In the genomic region with DNA sequence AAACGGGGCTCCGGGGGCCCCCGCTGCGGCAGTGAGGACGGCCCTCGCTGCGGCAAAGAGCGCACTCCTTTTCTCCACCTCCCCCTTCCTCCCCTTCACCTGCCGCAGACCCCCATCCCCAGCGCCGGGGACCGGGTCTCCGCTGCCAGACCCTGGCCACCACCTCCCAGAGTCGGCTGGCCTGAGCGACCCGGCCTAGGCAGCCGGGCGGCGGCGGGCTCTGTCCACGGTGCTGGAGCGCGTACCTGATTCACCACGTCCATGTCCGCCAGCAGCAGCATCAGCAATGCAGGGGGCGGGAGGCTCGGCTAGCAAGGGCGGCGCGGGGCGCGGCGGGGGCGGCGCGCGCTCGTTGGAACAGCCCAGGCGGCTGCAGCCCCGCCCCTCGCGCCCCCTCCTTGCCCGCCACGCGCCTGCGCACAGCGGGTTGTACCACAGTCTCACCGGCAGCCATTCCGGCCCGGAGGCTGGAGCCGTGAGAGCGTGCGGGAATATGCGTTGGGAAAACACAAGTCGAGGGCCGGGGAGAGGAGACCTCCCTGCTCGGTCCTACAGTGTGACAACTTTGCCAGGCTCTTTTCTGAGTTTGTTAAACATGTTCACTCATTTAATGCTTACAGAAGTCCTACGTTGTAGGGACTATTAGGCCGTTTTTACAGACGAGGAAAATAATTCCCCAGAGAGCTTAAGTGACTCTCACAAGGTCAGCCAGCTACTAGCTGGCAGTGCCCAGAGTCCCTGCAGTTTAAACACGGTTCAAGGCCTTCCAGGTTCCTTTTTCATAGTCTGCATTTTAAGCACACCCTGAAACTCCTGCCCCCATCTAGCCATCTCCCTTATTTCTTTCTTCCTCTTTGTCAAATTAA, we compare ENCODE assay signal across 8 cellular contexts. TPM values are rescaled to one million over a fixed set of nuclear protein-coding genes. Genes with fewer than 3 reads are reported as not detected.
DNase-seq lines count a peak whose midpoint lies in the region; ATAC-seq and TF ChIP-seq lines count a peak whose summit lies in the region.

SYP (minus strand) TSS at position 288 of the 866 bp plus-strand sequence; CDS start at position 281, 7 bp downstream.

- no peak within 1 kb of the TSS for H3K4me3 Mint-ChIP-seq in endodermal cell

- ATAC-seq in GM19455 (IDR thresholded peaks at IDR 0.05; ENCODE audit: unreplicated experiment), result peak; percentile 98

- H3K27ac ChIP-seq in HL-60 (replicated peaks), result no peak within 1 kb of the TSS
- no peak within 1 kb of the TSS for H3K27ac ChIP-seq in endodermal cell (ENCODE audit: low read depth, low read length)

- H3K36me3 ChIP-seq in endodermal cell (ENCODE audit: control insufficient read depth, insufficient read depth, low read length), result no peaks in the 10 kb centered on the region

- peaks cover 17% of the 10 kb centered on the region for H3K27me3 Mint-ChIP-seq in endodermal cell (ENCODE audit: insufficient read depth)

- 4 to 22% methylated on average over 1 to 60 of the region's 61 CpGs for WGBS in endodermal cell (ENCODE audit: insufficient coverage in 1 of 2, insufficient read length in 1 of 2), 2 experiments

- no peak within 1 kb of the TSS for H3K9ac ChIP-seq in endodermal cell (ENCODE audit: extremely low read depth, low read length, poor library complexity, severe bottlenecking)

- peaks cover 6% of the 10 kb centered on the region for H3K4me1 Mint-ChIP-seq in endodermal cell

- H3K9me3 Mint-ChIP-seq in endodermal cell, result peaks cover 59% of the 10 kb centered on the region

- H3K27me3 ChIP-seq in HL-60 (ENCODE audit: insufficient read depth, poor library complexity, severe bottlenecking) (no peaks in the 10 kb centered on the region), endodermal cell (ENCODE audit: control insufficient read depth, insufficient read depth, low read length, poor library complexity, severe bottlenecking) (peaks cover 22% of the 10 kb centered on the region), mononuclear cell (ENCODE audit: insufficient read depth, low read length) (no peaks in the 10 kb centered on the region)

- TF ChIP-seq CTCF in HL-60 (IDR thresholded peaks at IDR 0.05; ENCODE audit: insufficient read depth, low read length), result no peak
- TF ChIP-seq CTCF in endodermal cell (conservative IDR thresholded peaks at IDR 0.05), result no peak

- H3K27ac Mint-ChIP-seq in endodermal cell, result no peak within 1 kb of the TSS

- no peaks in the 10 kb centered on the region for H3K9me3 ChIP-seq in endodermal cell (ENCODE audit: control insufficient read depth, low read length)
- no peaks in the 10 kb centered on the region for H3K9me3 ChIP-seq in mononuclear cell (ENCODE audit: low read depth, low read length)

- DNase-seq in COLO668 (lab: John Stamatoyannopoulos, UW; ENCODE audit: unreplicated experiment), result peak; percentile 91
- DNase-seq in HL-60 (ENCODE audit: low read depth in 1 of 2, low spot score in 1 of 2), result peak in 1 of 2 experiments; percentile 76
- DNase-seq in NOMO-1 treated with DMSO at 0.1 percent for 48 hours (lab: John Stamatoyannopoulos, UW; ENCODE audit: unreplicated experiment), result peak; percentile 76
- peak; percentile 67 for DNase-seq in activated CD8-positive, alpha-beta memory T cell treated with anti-CD3 and anti-CD28 coated beads, Interleukin-2, amount 50 U/mL, for 24 hours (ENCODE audit: extremely low read depth)
- peak; percentile 96 for DNase-seq in endodermal cell
- DNase-seq in stimulated activated CD8-positive, alpha-beta memory T cell treated with anti-CD3 and anti-CD28 coated beads, Interleukin-2, amount 100 ng/mL, for 1 hour (ENCODE audit: low read depth in 2 of 2), result peak; percentile 67 to 79

- no peaks in the 10 kb centered on the region for H3K4me1 ChIP-seq in endodermal cell (ENCODE audit: control insufficient read depth, insufficient read depth, low read length)
- H3K4me1 ChIP-seq in mononuclear cell (ENCODE audit: insufficient read depth, low read length), result peaks cover 6% of the 10 kb centered on the region

- H3K4me3 ChIP-seq in HL-60 (replicated peaks; ENCODE audit: insufficient read depth, low read length), result peak within 1 kb of the TSS; percentile 21; the same call in 1 of the 2 replicates
- H3K4me3 ChIP-seq in endodermal cell (ENCODE audit: low read length), result no peak within 1 kb of the TSS
- peak within 1 kb of the TSS; percentile 28 for H3K4me3 ChIP-seq in mononuclear cell (ENCODE audit: low read length)

- H3K36me3 Mint-ChIP-seq in endodermal cell (ENCODE audit: low read depth), result no peaks in the 10 kb centered on the region

RNA-seq across cellular contexts. Expression of gene SYP, which starts in this region (rescaled TPM):
- total RNA-seq in endodermal cell (under 1 TPM; 0.48 to 0.51 TPM), mononuclear cell (0.42 TPM)
- polyA plus RNA-seq in endodermal cell (2013, experiment 1 of 2), result 7.7 TPM
- polyA plus RNA-seq in endodermal cell (2013, experiment 2 of 2), result 5.4 TPM
